ENCODE assay signal across 8 cellular contexts in genomic region chr5:138338411-138339085, GRCh38. TPM values are rescaled to one million over a fixed set of nuclear protein-coding genes. Genes with fewer than 3 reads are reported as not detected.
DNase-seq lines count a peak whose midpoint lies in the region; ATAC-seq and TF ChIP-seq lines count a peak whose summit lies in the region.

No MANE protein-coding gene starts in this region.

- no peak for TF ChIP-seq EP300 in suprapubic skin (IDR thresholded peaks at IDR 0.05)

- peak overlapping the region; percentile 89 for H3K4me3 ChIP-seq in GM06990 (replicated peaks; ENCODE audit: low read depth, low read length)
- H3K4me3 ChIP-seq in iPS-18c (ENCODE audit: insufficient read depth, low read depth, low read length) = peak overlapping the region; percentile 56
- H3K4me3 ChIP-seq in suprapubic skin = peak overlapping the region; percentile 83

- H3K9me3 Mint-ChIP-seq in activated naive CD4-positive, alpha-beta T cell treated with anti-CD3 and anti-CD28 coated beads, Interleukin-2, amount 50 U/mL, for 72 hours = no peaks in the 10 kb centered on the region

- TF ChIP-seq CTCF in GM06990 (IDR thresholded peaks at IDR 0.05; ENCODE audit: insufficient read depth, low read length, poor library complexity, severe bottlenecking) (no peak), suprapubic skin (IDR thresholded peaks at IDR 0.05) (no peak)

- H3K27ac Mint-ChIP-seq in activated naive CD4-positive, alpha-beta T cell treated with anti-CD3 and anti-CD28 coated beads, Interleukin-2, amount 50 U/mL, for 72 hours = peak overlapping the region; percentile 97 to 98

- H3K27ac ChIP-seq in suprapubic skin = peak overlapping the region; percentile 96

- H3K36me3 Mint-ChIP-seq in activated naive CD4-positive, alpha-beta T cell treated with anti-CD3 and anti-CD28 coated beads, Interleukin-2, amount 50 U/mL, for 72 hours = peaks cover 7 to 9% of the 10 kb centered on the region in 2 donors

- peaks cover 25% of the 10 kb centered on the region for H3K4me1 ChIP-seq in suprapubic skin

- H3K27me3 ChIP-seq in GM06990 (replicated peaks; ENCODE audit: control insufficient read depth, insufficient read depth, low read length) (no peaks in the 10 kb centered on the region), suprapubic skin (no peaks in the 10 kb centered on the region)

- H3K9me3 ChIP-seq in iPS-18c (ENCODE audit: control insufficient read depth, insufficient read depth, low read length) (no peaks in the 10 kb centered on the region), suprapubic skin (no peaks in the 10 kb centered on the region)

- TF ChIP-seq POLR2A in suprapubic skin (IDR thresholded peaks at IDR 0.05) = no peak

- H3K36me3 ChIP-seq in GM06990 (ENCODE audit: control insufficient read depth, insufficient read depth, low read length) = peaks cover 10% of the 10 kb centered on the region
- H3K36me3 ChIP-seq in suprapubic skin = peaks cover 23% of the 10 kb centered on the region

- DNase-seq in GM06990 (ENCODE audit: extremely low read depth, insufficient read length) = peak; percentile 36
- peak in 1 of 2 donors; percentile 20 for DNase-seq in activated naive CD4-positive, alpha-beta T cell treated with anti-CD3 and anti-CD28 coated beads, Interleukin-2, amount 50 U/mL, for 72 hours (ENCODE audit: low spot score in 2 of 2)
- DNase-seq in suprapubic skin (ENCODE audit: low spot score in 2 of 2) = no peak
- DNase-seq in HuH-7.5 (ENCODE audit: low spot score) = no peak
- DNase-seq in anterior cingulate cortex (lab: John Stamatoyannopoulos, UW) = no peak

- ATAC-seq in HG02798 (IDR thresholded peaks at IDR 0.05; ENCODE audit: poor library complexity, unreplicated experiment) = peak; percentile 2
- ATAC-seq in activated naive CD4-positive, alpha-beta T cell treated with anti-CD3 and anti-CD28 coated beads, Interleukin-2, amount 50 U/mL, for 72 hours = peak; percentile 3 to 11
- ATAC-seq in HG03469 (IDR thresholded peaks at IDR 0.05; ENCODE audit: unreplicated experiment) = no peak

- WGBS in suprapubic skin = no CpG with 5 or more reads among the region's 21 CpGs

RNA-seq across cellular contexts. Expression of gene FAM53C, which starts 0.5 kb away (rescaled TPM):
- total RNA-seq in activated naive CD4-positive, alpha-beta T cell treated with anti-CD3 and anti-CD28 coated beads, Interleukin-2, amount 50 U/mL, for 72 hours = 10 to 100 TPM; 31.7 to 48.4 TPM
- total RNA-seq in suprapubic skin = 10 to 100 TPM; 18.1 to 31.1 (median 22.4) TPM

RNA-seq across cellular contexts. Expression of gene CDC25C, which starts 6.9 kb away (rescaled TPM):
- 10 to 100 TPM; 19.1 to 30.5 TPM for total RNA-seq in activated naive CD4-positive, alpha-beta T cell treated with anti-CD3 and anti-CD28 coated beads, Interleukin-2, amount 50 U/mL, for 72 hours
- total RNA-seq in suprapubic skin = 1 to 10 TPM in 3 of 4 donors, under 1 TPM in 1; 0.38 to 1.6 (median 1.3) TPM

RNA-seq across cellular contexts. Expression of gene KDM3B, which starts 13.9 kb away (rescaled TPM):
- 10 to 100 TPM; 40.5 to 54.6 TPM for total RNA-seq in activated naive CD4-positive, alpha-beta T cell treated with anti-CD3 and anti-CD28 coated beads, Interleukin-2, amount 50 U/mL, for 72 hours
- total RNA-seq in suprapubic skin = 100 to 1,000 TPM in 1 of 4 donors, 10 to 100 TPM in 3; 49.1 to 112 (median 65.1) TPM

Comparison
In these comparisons a context has a peak if more than half of its experiments do, and no peak if none do; other contexts are left out.
1. RNA of gene CDC25C, which starts 6.9 kb away (total RNA-seq): 19.1 to 30.5 TPM in activated naive CD4-positive, alpha-beta T cell treated with anti-CD3 and anti-CD28 coated beads, Interleukin-2, amount 50 U/mL, for 72 hours; 0.38 to 1.6 TPM in suprapubic skin; every median in the first group is over 4 times any median in the second.
2. Peak in every context shown above with its lines, with median percentiles within 50 percentile points of each other: H3K4me3 ChIP-seq.